ENCODE assay signal across 17 cellular contexts in genomic region chr7:76430211-76430610, GRCh38. TPM values are rescaled to one million over a fixed set of nuclear protein-coding genes. Genes with fewer than 3 reads are reported as not detected.
DNase-seq lines count a peak whose midpoint lies in the region; ATAC-seq, FAIRE-seq and TF ChIP-seq lines count a peak whose summit lies in the region.
"Had no signal": no experiment of that assay in that cellular context is flagged by ENCODE, and none has a peak within 500 bp of the region (broad histone marks: within the 10 kb centered on the region; RNA-seq: fewer than 3 reads in every experiment).

No MANE protein-coding gene starts in this region.

- no peaks in the 10 kb centered on the region for H3K9me3 Mint-ChIP-seq in activated CD8-positive, alpha-beta memory T cell treated with anti-CD3 and anti-CD28 coated beads, Interleukin-2, amount 10 ng/mL, durations not matched to agents 7 days and 5 days (ENCODE audit: low read depth)
- H3K9me3 Mint-ChIP-seq: CD4-positive, alpha-beta T cell had no signal

- peaks cover 15% of the 10 kb centered on the region; the same call in 1 of the 2 replicates for H3K4me1 ChIP-seq in HepG2 (ENCODE audit: insufficient read depth, low read length)
- H3K4me1 ChIP-seq in aorta (ENCODE audit: control insufficient read depth in 1 of 2, insufficient read depth in 2 of 2, low read length in 2 of 2): no peaks in the 10 kb centered on the region

- H3K36me3 Mint-ChIP-seq in activated CD8-positive, alpha-beta memory T cell treated with anti-CD3 and anti-CD28 coated beads, Interleukin-2, amount 10 ng/mL, durations not matched to agents 7 days and 5 days: no peaks in the 10 kb centered on the region

- H3K4me3 Mint-ChIP-seq in activated CD8-positive, alpha-beta memory T cell treated with anti-CD3 and anti-CD28 coated beads, Interleukin-2, amount 10 ng/mL, durations not matched to agents 7 days and 5 days: no peak overlapping the region
- H3K4me3 Mint-ChIP-seq: CD4-positive, alpha-beta T cell; GM23338 had no signal

- POLR2A ChIA-PET in HepG2 (lab: Yijun Ruan, JAX): no interaction called here

- H3K27ac Mint-ChIP-seq in activated CD8-positive, alpha-beta memory T cell treated with anti-CD3 and anti-CD28 coated beads, Interleukin-2, amount 10 ng/mL, durations not matched to agents 7 days and 5 days: no peak overlapping the region
- H3K27ac Mint-ChIP-seq: CD4-positive, alpha-beta T cell; GM23338 had no signal

- no peak overlapping the region for H3K27ac ChIP-seq in HepG2 (ENCODE audit: extremely low read length, insufficient read depth, low read length)
- H3K27ac ChIP-seq in aorta (ENCODE audit: low read depth in 1 of 2, low read length in 2 of 2): no peak overlapping the region
- H3K27ac ChIP-seq: BLaER1 treated with 17β-estradiol and CSF1 and Interleukin-3, amounts not matched to agents 10 nM and 100 nM had no signal

- peaks cover 1% of the 10 kb centered on the region for H3K4me1 Mint-ChIP-seq in activated CD8-positive, alpha-beta memory T cell treated with anti-CD3 and anti-CD28 coated beads, Interleukin-2, amount 10 ng/mL, durations not matched to agents 7 days and 5 days

- FAIRE-seq in HepG2 (lab: Jason Lieb, UNC): no peak
- FAIRE-seq: GM12878, GM18507 had no signal

- no peak for ATAC-seq in activated CD8-positive, alpha-beta memory T cell treated with anti-CD3 and anti-CD28 coated beads, Interleukin-2, amount 10 ng/mL, durations not matched to agents 7 days and 5 days
- no peak for ATAC-seq in HepG2
- no peak for ATAC-seq in sciatic nerve
- ATAC-seq in aorta (ENCODE audit: low FRiP score): no peak
- ATAC-seq: GM12878, GM23338 had no signal

- H3K4me2 ChIP-seq in HepG2 (ENCODE audit: low read depth, low read length): no peak overlapping the region
- H3K4me2 ChIP-seq: BLaER1 treated with 17β-estradiol and CSF1 and Interleukin-3, amounts not matched to agents 10 nM and 100 nM; GM23338 had no signal

- TF ChIP-seq POLR2A in HepG2 (IDR thresholded peaks at IDR 0.05; ENCODE audit: insufficient read depth in 1 of 2, low read depth in 2 of 2, low read length in 2 of 2): no peak

- no peak overlapping the region for H2AFZ ChIP-seq in HepG2 (ENCODE audit: low read length)
- H2AFZ ChIP-seq: GM23338 had no signal

- no peaks in the 10 kb centered on the region for H3K27me3 Mint-ChIP-seq in activated CD8-positive, alpha-beta memory T cell treated with anti-CD3 and anti-CD28 coated beads, Interleukin-2, amount 10 ng/mL, durations not matched to agents 7 days and 5 days
- H3K27me3 Mint-ChIP-seq: CD4-positive, alpha-beta T cell had no signal

- H3K79me2 ChIP-seq in HepG2 (ENCODE audit: insufficient read depth, low read length): no peaks in the 10 kb centered on the region

- TF ChIP-seq EP300 in HepG2 (IDR thresholded peaks at IDR 0.05; ENCODE audit: low read depth in 2 of 2, low read length in 2 of 2) (no peak), HepG2 (CRISPR knock-in tag; IDR thresholded peaks at IDR 0.05; ENCODE audit: borderline replicate concordance) (no peak)

- WGBS in HepG2 (ENCODE audit: low lambda C conversion rate): 75% methylated on average over 4 of the region's 9 CpGs
- WGBS in aorta, 2 donors: 93% methylated on average over 9 of the region's 9 CpGs

- no peaks in the 10 kb centered on the region for H4K20me1 ChIP-seq in HepG2 (ENCODE audit: insufficient read depth, low read length)
- H4K20me1 ChIP-seq: BLaER1 treated with 17β-estradiol and CSF1 and Interleukin-3, amounts not matched to agents 10 nM and 100 nM had no signal

- TF ChIP-seq CTCF in HepG2 (CRISPR knock-in tag; IDR thresholded peaks at IDR 0.05): no peak

- CTCF ChIA-PET in activated CD8-positive, alpha-beta memory T cell treated with anti-CD3 and anti-CD28 coated beads, Interleukin-2, amount 10 ng/mL, durations not matched to agents 7 days and 5 days (lab: Charles Lee): no interaction called here
- CTCF ChIA-PET in HepG2 (lab: Yijun Ruan, JAX; ENCODE audit: low intra/inter-chr PET ratio, low total read pairs): no interaction called here

- no peak overlapping the region for H3K9ac ChIP-seq in HepG2 (ENCODE audit: insufficient read depth, low read depth, low read length)
- H3K9ac ChIP-seq: BLaER1 treated with 17β-estradiol and CSF1 and Interleukin-3, amounts not matched to agents 10 nM and 100 nM had no signal

- peak; percentile 40 for DNase-seq in activated CD8-positive, alpha-beta memory T cell treated with anti-CD3 and anti-CD28 coated beads, Interleukin-2, amount 50 U/mL, for 48 hours
- no peak for DNase-seq in activated CD8-positive, alpha-beta memory T cell treated with anti-CD3 and anti-CD28 coated beads, Interleukin-2, amount 10 ng/mL, durations not matched to agents 7 days and 5 days
- DNase-seq in HepG2 (ENCODE audit: low spot score) (no peak), sciatic nerve (ENCODE audit: low spot score) (peak; percentile 28), aorta (peak; percentile 21 to 42), HuH-7 (ENCODE audit: low spot score) (no peak), NCI-H2029 (lab: John Stamatoyannopoulos, UW) (no peak), mucosa of gallbladder (ENCODE audit: low spot score) (no peak)
- DNase-seq: ACHN; Calu3; CD4-positive, alpha-beta T cell; DMS 273 treated with DMSO at 0.1 percent for 48 hours; H7 had no signal

- TF ChIP-seq RAD21 in HepG2 (CRISPR knock-in tag; IDR thresholded peaks at IDR 0.05): no peak

- H3K27me3 ChIP-seq in HepG2 (ENCODE audit: control insufficient read depth in 1 of 2, insufficient read depth in 2 of 2, low read length in 2 of 2): peaks cover under 1 to 11% of the 10 kb centered on the region in 2 experiments; a peak in 2 of 5 replicates
- H3K27me3 ChIP-seq in aorta (ENCODE audit: control insufficient read depth in 1 of 2, insufficient read depth in 2 of 2, low read length in 1 of 2): no peaks in the 10 kb centered on the region
- H3K27me3 ChIP-seq: BLaER1 treated with 17β-estradiol and CSF1 and Interleukin-3, amounts not matched to agents 10 nM and 100 nM had no signal

- H3K9me3 ChIP-seq in HepG2 (ENCODE audit: low read length) (no peaks in the 10 kb centered on the region), aorta (ENCODE audit: control insufficient read depth, low read length) (no peaks in the 10 kb centered on the region)
- H3K9me3 ChIP-seq: BLaER1 treated with 17β-estradiol and CSF1 and Interleukin-3, amounts not matched to agents 10 nM and 100 nM had no signal

- BruUV-seq in HepG2 (replicated peaks; lab: Mats Ljungman, UMichigan): no TSS peak

- in situ Hi-C loops in HepG2 (cut with HindIII; ENCODE audit: extremely low pct_ligation_motif_present, low pct_unique_long_range_greater_than_20kb): no loop called here

- no peaks in the 10 kb centered on the region for H3K36me3 ChIP-seq in HepG2 (replicated peaks in 1 of 2; ENCODE audit: control insufficient read depth in 1 of 2, insufficient read depth in 2 of 2, low read length in 2 of 2)
- H3K36me3 ChIP-seq in aorta (ENCODE audit: control insufficient read depth in 1 of 2, insufficient read depth in 2 of 2, low read length in 1 of 2): no peaks in the 10 kb centered on the region
- H3K36me3 ChIP-seq: BLaER1 treated with 17β-estradiol and CSF1 and Interleukin-3, amounts not matched to agents 10 nM and 100 nM had no signal

- H3K4me3 ChIP-seq in HepG2 (replicated peaks in 1 of 3; ENCODE audit: insufficient read depth in 1 of 3, low read depth in 2 of 3, low read length in 3 of 3) (no peak overlapping the region), aorta (ENCODE audit: low read length in 2 of 2) (no peak overlapping the region)
- H3K4me3 ChIP-seq: BLaER1 treated with 17β-estradiol and CSF1 and Interleukin-3, amounts not matched to agents 10 nM and 100 nM; GM12878; GM23338 had no signal

- intact Hi-C loops in HepG2 (cut with micrococcal nuclease; ENCODE audit: unreplicated experiment) (no loop called here), sciatic nerve (cut with DNase I) (no loop called here), aorta (cut with DNase I) (no loop called here)

RNA-seq across cellular contexts. Expression of gene ZP3, which starts 5.5 kb away (rescaled TPM):
- total RNA-seq in activated CD8-positive, alpha-beta memory T cell treated with anti-CD3 and anti-CD28 coated beads, Interleukin-2, amount 10 ng/mL, durations not matched to agents 7 days and 5 days: under 1 TPM; 0.64 to 0.94 TPM
- total RNA-seq in HepG2 (2016; rRNA removed; fragmentation: Illumina TruSeq; extraction: Trizol): not detected in 2 replicates
- total RNA-seq in HepG2 (2016; cell fraction: cytosol; rRNA removed; fragmentation: Illumina TruSeq; extraction: Trizol; ENCODE audit: low read depth): 1.5 TPM in 1 of 2 replicates, not detected in the other
- 1.2 TPM in 1 of 2 replicates, not detected in the other for total RNA-seq in HepG2 (2016; cell fraction: insoluble cytoplasmic fraction; rRNA removed; fragmentation: Illumina TruSeq; extraction: Trizol)
- total RNA-seq in HepG2 (2016; cell fraction: membrane; rRNA removed; fragmentation: Illumina TruSeq; extraction: Trizol): 2.2 TPM in 1 of 2 replicates, not detected in the other
- not detected in 2 replicates for total RNA-seq in HepG2 (2016; cell fraction: nucleus; rRNA removed; fragmentation: Illumina TruSeq; extraction: Trizol)
- not detected in 2 replicates for polyA plus RNA-seq in HepG2 (2011; rRNA removed)
- not detected in 2 replicates for polyA plus RNA-seq in HepG2 (2011; cell fraction: cytosol; rRNA removed)
- not detected in 2 replicates for polyA plus RNA-seq in HepG2 (2011; cell fraction: nucleus; rRNA removed)
- polyA plus RNA-seq in HepG2 (2012): not detected in 2 replicates
- polyA plus RNA-seq in HepG2 (2016; cell fraction: cytosol; fragmentation: Illumina TruSeq; extraction: Trizol; ENCODE audit: low read depth): not detected in 2 replicates
- not detected in 2 replicates for polyA plus RNA-seq in HepG2 (2016; cell fraction: insoluble cytoplasmic fraction; fragmentation: Illumina TruSeq; extraction: Trizol; ENCODE audit: low read depth)
- not detected in 2 replicates for polyA plus RNA-seq in HepG2 (2016; cell fraction: membrane; fragmentation: Illumina TruSeq; extraction: Trizol; ENCODE audit: low read depth)
- not detected in 2 replicates for polyA plus RNA-seq in HepG2 (2016; cell fraction: nucleus; fragmentation: Illumina TruSeq; extraction: Trizol; ENCODE audit: insufficient read depth, low read depth)
- 0.80 and 89.9 TPM in 2 replicates for polyA minus RNA-seq in HepG2 (2011; rRNA and poly(A)+ RNA removed; ENCODE audit: low replicate concordance)
- polyA minus RNA-seq in HepG2 (2011; cell fraction: cytosol; rRNA and poly(A)+ RNA removed): not detected in 2 replicates
- polyA minus RNA-seq in HepG2 (2011; cell fraction: nucleus; rRNA and poly(A)+ RNA removed): not detected in 2 replicates
- total RNA-seq in sciatic nerve: 1.7 TPM
- 1 to 10 TPM; 1.5 to 2.0 TPM for total RNA-seq in aorta
- 1 to 10 TPM in 1 of 2 donors, under 1 TPM in 1; 0.38 to 3.2 TPM for polyA plus RNA-seq in aorta
- 5.6 TPM for total RNA-seq in mucosa of gallbladder

RNA-seq across cellular contexts. Expression of gene SSC4D, which starts 20.7 kb away (rescaled TPM):
- total RNA-seq in activated CD8-positive, alpha-beta memory T cell treated with anti-CD3 and anti-CD28 coated beads, Interleukin-2, amount 10 ng/mL, durations not matched to agents 7 days and 5 days: under 1 TPM; 0.23 to 0.64 TPM
- total RNA-seq in HepG2 (2016; rRNA removed; fragmentation: Illumina TruSeq; extraction: Trizol): 32.3 and 63.8 TPM in 2 replicates
- 7.6 and 8.8 TPM in 2 replicates for total RNA-seq in HepG2 (2016; cell fraction: cytosol; rRNA removed; fragmentation: Illumina TruSeq; extraction: Trizol; ENCODE audit: low read depth)
- 34.6 and 61.6 TPM in 2 replicates for total RNA-seq in HepG2 (2016; cell fraction: insoluble cytoplasmic fraction; rRNA removed; fragmentation: Illumina TruSeq; extraction: Trizol)
- total RNA-seq in HepG2 (2016; cell fraction: membrane; rRNA removed; fragmentation: Illumina TruSeq; extraction: Trizol): 25.9 and 27.1 TPM in 2 replicates
- 48.0 and 57.4 TPM in 2 replicates for total RNA-seq in HepG2 (2016; cell fraction: nucleus; rRNA removed; fragmentation: Illumina TruSeq; extraction: Trizol)
- 33.3 and 48.2 TPM in 2 replicates for polyA plus RNA-seq in HepG2 (2011; rRNA removed)
- 37.9 and 40.0 TPM in 2 replicates for polyA plus RNA-seq in HepG2 (2011; cell fraction: cytosol; rRNA removed)
- 48.0 and 53.5 TPM in 2 replicates for polyA plus RNA-seq in HepG2 (2011; cell fraction: nucleus; rRNA removed)
- polyA plus RNA-seq in HepG2 (2012): 16.6 and 28.9 TPM in 2 replicates
- polyA plus RNA-seq in HepG2 (2016; cell fraction: cytosol; fragmentation: Illumina TruSeq; extraction: Trizol; ENCODE audit: low read depth): 6.9 and 7.7 TPM in 2 replicates
- polyA plus RNA-seq in HepG2 (2016; cell fraction: insoluble cytoplasmic fraction; fragmentation: Illumina TruSeq; extraction: Trizol; ENCODE audit: low read depth): 34.3 and 36.7 TPM in 2 replicates
- 21.4 and 22.0 TPM in 2 replicates for polyA plus RNA-seq in HepG2 (2016; cell fraction: membrane; fragmentation: Illumina TruSeq; extraction: Trizol; ENCODE audit: low read depth)
- 116 and 122 TPM in 2 replicates for polyA plus RNA-seq in HepG2 (2016; cell fraction: nucleus; fragmentation: Illumina TruSeq; extraction: Trizol; ENCODE audit: insufficient read depth, low read depth)
- polyA minus RNA-seq in HepG2 (2011; rRNA and poly(A)+ RNA removed; ENCODE audit: low replicate concordance): 2.6 and 50.7 TPM in 2 replicates
- polyA minus RNA-seq in HepG2 (2011; cell fraction: cytosol; rRNA and poly(A)+ RNA removed): 11.6 and 15.7 TPM in 2 replicates
- polyA minus RNA-seq in HepG2 (2011; cell fraction: nucleus; rRNA and poly(A)+ RNA removed): 7.5 and 10.8 TPM in 2 replicates
- 0.58 TPM for total RNA-seq in sciatic nerve
- under 1 TPM; 0.33 to 0.58 TPM for total RNA-seq in aorta
- polyA plus RNA-seq in aorta: under 1 TPM in 1 of 2 donors, not detected in 1; 0.13 TPM
- 0.40 TPM for total RNA-seq in mucosa of gallbladder
- total RNA-seq: Calu3; CD4-positive, alpha-beta T cell had no signal

RNA-seq across cellular contexts. Expression of gene DTX2, which starts 31.3 kb away (rescaled TPM):
- total RNA-seq in activated CD8-positive, alpha-beta memory T cell treated with anti-CD3 and anti-CD28 coated beads, Interleukin-2, amount 10 ng/mL, durations not matched to agents 7 days and 5 days: 10 to 100 TPM; 31.2 to 43.8 TPM
- 5.2 and 5.5 TPM in 2 replicates for total RNA-seq in HepG2 (2016; rRNA removed; fragmentation: Illumina TruSeq; extraction: Trizol)
- 2.2 and 3.3 TPM in 2 replicates for total RNA-seq in HepG2 (2016; cell fraction: cytosol; rRNA removed; fragmentation: Illumina TruSeq; extraction: Trizol; ENCODE audit: low read depth)
- total RNA-seq in HepG2 (2016; cell fraction: insoluble cytoplasmic fraction; rRNA removed; fragmentation: Illumina TruSeq; extraction: Trizol): 4.7 and 6.9 TPM in 2 replicates
- total RNA-seq in HepG2 (2016; cell fraction: membrane; rRNA removed; fragmentation: Illumina TruSeq; extraction: Trizol): 4.2 and 4.5 TPM in 2 replicates
- 7.1 and 7.5 TPM in 2 replicates for total RNA-seq in HepG2 (2016; cell fraction: nucleus; rRNA removed; fragmentation: Illumina TruSeq; extraction: Trizol)
- 6.2 and 7.0 TPM in 2 replicates for polyA plus RNA-seq in HepG2 (2011; rRNA removed)
- 2.7 and 4.1 TPM in 2 replicates for polyA plus RNA-seq in HepG2 (2011; cell fraction: cytosol; rRNA removed)
- 18.5 and 23.3 TPM in 2 replicates for polyA plus RNA-seq in HepG2 (2011; cell fraction: nucleus; rRNA removed)
- polyA plus RNA-seq in HepG2 (2012): 5.0 and 6.3 TPM in 2 replicates
- 1.3 and 1.5 TPM in 2 replicates for polyA plus RNA-seq in HepG2 (2016; cell fraction: cytosol; fragmentation: Illumina TruSeq; extraction: Trizol; ENCODE audit: low read depth)
- polyA plus RNA-seq in HepG2 (2016; cell fraction: insoluble cytoplasmic fraction; fragmentation: Illumina TruSeq; extraction: Trizol; ENCODE audit: low read depth): 6.9 and 7.6 TPM in 2 replicates
- polyA plus RNA-seq in HepG2 (2016; cell fraction: membrane; fragmentation: Illumina TruSeq; extraction: Trizol; ENCODE audit: low read depth): 2.1 and 2.2 TPM in 2 replicates
- 15.2 and 17.1 TPM in 2 replicates for polyA plus RNA-seq in HepG2 (2016; cell fraction: nucleus; fragmentation: Illumina TruSeq; extraction: Trizol; ENCODE audit: insufficient read depth, low read depth)
- 19.1 and 19.3 TPM in 2 replicates for polyA minus RNA-seq in HepG2 (2011; rRNA and poly(A)+ RNA removed; ENCODE audit: low replicate concordance)
- 6.9 and 9.4 TPM in 2 replicates for polyA minus RNA-seq in HepG2 (2011; cell fraction: cytosol; rRNA and poly(A)+ RNA removed)
- polyA minus RNA-seq in HepG2 (2011; cell fraction: nucleus; rRNA and poly(A)+ RNA removed): 8.8 and 10.3 TPM in 2 replicates
- total RNA-seq in sciatic nerve: 41.2 TPM
- total RNA-seq in aorta: 10 to 100 TPM; 23.7 to 40.9 TPM
- 10 to 100 TPM; 10.4 to 14.4 TPM for polyA plus RNA-seq in aorta
- total RNA-seq in mucosa of gallbladder: 47.4 TPM

Comparison
In these comparisons a context has a peak if more than half of its experiments do, and no peak if none do; other contexts are left out.
1. DNase-seq: peak in activated CD8-positive, alpha-beta memory T cell treated with anti-CD3 and anti-CD28 coated beads, Interleukin-2, amount 50 U/mL, for 48 hours (single experiment), sciatic nerve (single experiment) and aorta (2 of 2); none in activated CD8-positive, alpha-beta memory T cell treated with anti-CD3 and anti-CD28 coated beads, Interleukin-2, amount 10 ng/mL, durations not matched to agents 7 days and 5 days (single experiment), HepG2 (single experiment), HuH-7 (single experiment), NCI-H2029 (single experiment) and mucosa of gallbladder (single experiment).